ENCODE assay signal across 9 cellular contexts in genomic region chr5:175460126-175460525, GRCh38. TPM values are rescaled to one million over a fixed set of nuclear protein-coding genes. Genes with fewer than 3 reads are reported as not detected.
DNase-seq lines count a peak whose midpoint lies in the region; ATAC-seq and TF ChIP-seq lines count a peak whose summit lies in the region.
"Had no signal": no experiment of that assay in that cellular context is flagged by ENCODE, and none has a peak within 500 bp of the region (broad histone marks: within the 10 kb centered on the region; RNA-seq: fewer than 3 reads in every experiment).

No MANE protein-coding gene starts in this region.

- intact Hi-C loops in left colon (cut with DNase I, micrococcal nuclease), result no loop called here

- no peaks in the 10 kb centered on the region for H3K4me1 ChIP-seq in GM23248 (ENCODE audit: insufficient read depth)

- WGBS in GM23248 (ENCODE audit: low coverage in 1 of 2, low lambda C conversion rate in 2 of 2, missing lambda C conversion rate in 2 of 2), 2 experiments, result 42 to 44% methylated on average over 7 of the region's 7 CpGs

- H3K36me3 ChIP-seq in GM23248 (ENCODE audit: low read depth), result no peaks in the 10 kb centered on the region

- no peak overlapping the region for H2AFZ ChIP-seq in GM23248

- peak; percentile 73 for TF ChIP-seq CTCF in C4-2B (conservative IDR thresholded peaks at IDR 0.05)

- no peaks in the 10 kb centered on the region for H3K36me3 Mint-ChIP-seq in activated naive CD8-positive, alpha-beta T cell treated with anti-CD3 and anti-CD28 coated beads, Interleukin-2, amount 50 U/mL, for 24 hours (ENCODE audit: low read depth)
- H3K36me3 Mint-ChIP-seq: IgD-negative memory B cell had no signal

- no peaks in the 10 kb centered on the region for H3F3A ChIP-seq in GM23248 (ENCODE audit: insufficient read depth)

- H3K9me3 Mint-ChIP-seq in activated naive CD8-positive, alpha-beta T cell treated with anti-CD3 and anti-CD28 coated beads, Interleukin-2, amount 50 U/mL, for 24 hours, result no peaks in the 10 kb centered on the region
- H3K9me3 Mint-ChIP-seq: IgD-negative memory B cell had no signal

- no peak overlapping the region for H3K27ac Mint-ChIP-seq in activated naive CD8-positive, alpha-beta T cell treated with anti-CD3 and anti-CD28 coated beads, Interleukin-2, amount 50 U/mL, for 24 hours
- H3K27ac Mint-ChIP-seq: IgD-negative memory B cell had no signal

- H3K9me3 ChIP-seq in GM23248 (ENCODE audit: low read depth), result no peaks in the 10 kb centered on the region

- no peak overlapping the region for H3K9ac ChIP-seq in GM23248

- in situ Hi-C loops in GM23248 (cut with MboI), result no loop called here

- peaks cover 6% of the 10 kb centered on the region for H3K27me3 Mint-ChIP-seq in activated naive CD8-positive, alpha-beta T cell treated with anti-CD3 and anti-CD28 coated beads, Interleukin-2, amount 50 U/mL, for 24 hours

- peaks cover 5% of the 10 kb centered on the region; the same call in 1 of the 2 replicates for H3K27me3 ChIP-seq in GM23248 (replicated peaks; ENCODE audit: insufficient read depth)

- peaks cover 17% of the 10 kb centered on the region for H3K4me1 Mint-ChIP-seq in activated naive CD8-positive, alpha-beta T cell treated with anti-CD3 and anti-CD28 coated beads, Interleukin-2, amount 50 U/mL, for 24 hours

- no peak overlapping the region for H3K4me3 ChIP-seq in GM23248

- ATAC-seq in SK-N-SH treated with all-trans-retinoic acid at 6 μM for 48 hours (peak; percentile 60), left colon (peak; percentile 32), HG02852 (IDR thresholded peaks at IDR 0.05; ENCODE audit: unreplicated experiment) (no peak), GM21737 (IDR thresholded peaks at IDR 0.05; ENCODE audit: unreplicated experiment) (no peak)
- no peak for ATAC-seq in activated naive CD8-positive, alpha-beta T cell treated with anti-CD3 and anti-CD28 coated beads, Interleukin-2, amount 50 U/mL, for 24 hours

- H3K4me3 Mint-ChIP-seq in activated naive CD8-positive, alpha-beta T cell treated with anti-CD3 and anti-CD28 coated beads, Interleukin-2, amount 50 U/mL, for 24 hours, result no peak overlapping the region
- H3K4me3 Mint-ChIP-seq: IgD-negative memory B cell had no signal

- no peaks in the 10 kb centered on the region for H4K20me1 ChIP-seq in GM23248 (ENCODE audit: insufficient read depth)

- H3K4me2 ChIP-seq in GM23248 (ENCODE audit: unreplicated experiment), result no peak overlapping the region

- no peaks in the 10 kb centered on the region for H3K79me2 ChIP-seq in GM23248 (ENCODE audit: insufficient read depth)

- H3K27ac ChIP-seq in C4-2B (no peak overlapping the region), GM23248 (no peak overlapping the region)

- peak; percentile 50 for DNase-seq in GM23248
- DNase-seq in left colon, result no peak
- no peak for DNase-seq in activated T-cell treated with anti-CD3 and anti-CD28 coated beads, Interleukin-2, amount 50 U/mL, for 48 hours
- DNase-seq in activated naive CD8-positive, alpha-beta T cell treated with anti-CD3 and anti-CD28 coated beads, Interleukin-2, amount 50 U/mL, for 24 hours, result no peak

- H3K9me2 ChIP-seq in GM23248 (ENCODE audit: insufficient read depth), result no peaks in the 10 kb centered on the region

TF ChIP-seq in SK-N-SH treated with all-trans-retinoic acid at 6 μM for 48 hours, 23 proteins besides CTCF, POLR2A, EP300 and RAD21:
- TF ChIP-seq RARB (CRISPR knock-in tag; IDR thresholded peaks at IDR 0.05), result no peak
TF ChIP-seq in SK-N-SH treated with all-trans-retinoic acid at 6 μM for 48 hours: peak in this region for 0.

RNA-seq across cellular contexts. Expression of gene DRD1, which starts 16.1 kb away (rescaled TPM):
- not detected in 2 replicates for total RNA-seq in GM23248 (2014; rRNA removed; shearing (Covaris generic))
- polyA plus RNA-seq in GM23248 (2016; fragmentation: Nextera tagmentation; extraction: Ambion mirVana), result not detected in 2 replicates
- total RNA-seq in left colon, result under 1 TPM; 0.09 to 0.17 TPM
- polyA plus RNA-seq: IgD-negative memory B cell had no signal

RNA-seq across cellular contexts. Expression of gene SFXN1, which starts 18.2 kb away (rescaled TPM):
- total RNA-seq in GM23248 (2014; rRNA removed; shearing (Covaris generic)), result 73.0 and 96.4 TPM in 2 replicates
- 50.3 and 51.9 TPM in 2 replicates for polyA plus RNA-seq in GM23248 (2016; fragmentation: Nextera tagmentation; extraction: Ambion mirVana)
- total RNA-seq in left colon, result 100 to 1,000 TPM in 1 of 2 donors, 10 to 100 TPM in 1; 82.8 to 113 TPM

Comparison
In these comparisons a context has a peak if more than half of its experiments do, and no peak if none do; other contexts are left out.
1. ATAC-seq: peak in SK-N-SH treated with all-trans-retinoic acid at 6 μM for 48 hours (single experiment) and left colon (single experiment); none in activated naive CD8-positive, alpha-beta T cell treated with anti-CD3 and anti-CD28 coated beads, Interleukin-2, amount 50 U/mL, for 24 hours (single experiment), HG02852 (single experiment) and GM21737 (single experiment).